Comparison of ENCODE assay signal across 24 cellular contexts in the genomic region with DNA sequence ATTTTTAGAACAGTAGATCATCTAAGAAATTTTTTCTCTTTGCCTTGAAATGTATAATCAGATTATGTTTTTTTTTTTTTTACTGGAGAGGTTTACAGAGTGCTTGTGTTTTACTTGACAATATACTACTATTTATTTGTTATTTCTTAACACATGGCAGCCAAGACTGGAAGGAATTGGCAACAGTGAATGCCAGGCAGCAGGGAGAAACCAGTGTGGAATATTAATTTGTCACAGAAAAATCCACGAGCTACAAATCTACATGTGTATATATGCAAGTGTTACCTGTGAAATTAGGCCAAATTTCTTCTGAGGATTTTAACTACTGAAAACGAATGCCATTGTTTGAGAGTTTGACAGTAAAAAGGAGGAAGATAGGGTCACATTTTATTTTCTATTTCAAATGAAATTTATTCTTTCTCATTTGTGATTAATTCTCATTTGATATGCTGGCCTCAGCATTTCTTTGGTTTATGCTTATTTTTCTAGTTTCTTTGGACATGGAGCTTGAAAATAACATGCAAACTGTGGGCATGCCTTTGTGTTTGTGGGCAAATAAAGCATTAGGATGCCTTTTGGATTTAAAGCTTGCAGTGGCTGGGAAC. TPM values are rescaled to one million over a fixed set of nuclear protein-coding genes. Genes with fewer than 3 reads are reported as not detected.
"Had no signal": no experiment of that assay in that cellular context is flagged by ENCODE, and none has a peak within 500 bp of the region (broad histone marks: within the 10 kb centered on the region; RNA-seq: fewer than 3 reads in every experiment).

No MANE protein-coding gene starts in this region.

- H3K9me3 ChIP-seq: esophagus squamous epithelium, lower lobe of right lung, transverse colon, vagina had no signal

- H3K4me1 ChIP-seq: esophagus squamous epithelium, lower lobe of right lung, transverse colon had no signal

- DNase-seq: activated CD4-positive, alpha-beta T cell treated with anti-CD3 and anti-CD28 coated beads, Interleukin-2, amount 10 ng/mL, durations not matched to agents 24 days and 14 days; activated CD8-positive, alpha-beta T cell treated with anti-CD3 and anti-CD28 coated beads, Interleukin-2, amount 10 ng/mL, durations not matched to agents 7 days and 5 days; activated naive CD4-positive, alpha-beta T cell treated with anti-CD3 and anti-CD28 coated beads for 36 hours; activated naive CD8-positive, alpha-beta T cell treated with anti-CD3 and anti-CD28 coated beads, Interleukin-2, amount 50 U/mL, for 24 hours; activated T-cell treated with anti-CD3 and anti-CD28 coated beads, Interleukin-2, amount 50 U/mL, for 24 hours; cortex of kidney; effector CD8-positive, alpha-beta T cell; esophagus squamous epithelium; hippocampal formation; lower lobe of right lung; occipital lobe; retina; stimulated activated CD4-positive, alpha-beta T cell treated with anti-CD3 and anti-CD28 coated beads, Interleukin-12 subunit alpha, Interleukin-12 subunit beta, amount 100 ng/mL, for 4 hours; stimulated activated CD4-positive, alpha-beta T cell treated with anti-CD3 and anti-CD28 coated beads, Interleukin-1b, Interleukin-23, amount 100 ng/mL, for 48 hours; stimulated activated CD8-positive, alpha-beta memory T cell treated with anti-CD3 and anti-CD28 coated beads, Interleukin-4, amount 100 ng/mL, for 48 hours; stimulated activated naive CD4-positive, alpha-beta T cell; transverse colon had no signal

- H3K4me3 Mint-ChIP-seq: activated CD4-positive, alpha-beta T cell treated with anti-CD3 and anti-CD28 coated beads, Interleukin-2, amount 10 ng/mL, durations not matched to agents 24 days and 14 days; activated CD8-positive, alpha-beta T cell treated with anti-CD3 and anti-CD28 coated beads, Interleukin-2, amount 10 ng/mL, durations not matched to agents 7 days and 5 days; activated naive CD4-positive, alpha-beta T cell treated with anti-CD3 and anti-CD28 coated beads for 36 hours; activated naive CD8-positive, alpha-beta T cell treated with anti-CD3 and anti-CD28 coated beads, Interleukin-2, amount 50 U/mL, for 24 hours; activated T-cell treated with anti-CD3 and anti-CD28 coated beads, Interleukin-2, amount 50 U/mL, for 24 hours; nephron; T-helper 2 cell treated with Interferon-gamma antibody and Interleukin-4, amounts not matched to agents 5 μg/mL and 100 μg/mL, for 36 hours had no signal

- H3K27me3 ChIP-seq: transverse colon, vagina had no signal

- H3K4me3 ChIP-seq: esophagus squamous epithelium, lower lobe of right lung, transverse colon, vagina had no signal

- H3K4me1 Mint-ChIP-seq: activated CD4-positive, alpha-beta T cell treated with anti-CD3 and anti-CD28 coated beads, Interleukin-2, amount 10 ng/mL, durations not matched to agents 24 days and 14 days; activated naive CD8-positive, alpha-beta T cell treated with anti-CD3 and anti-CD28 coated beads, Interleukin-2, amount 50 U/mL, for 24 hours; nephron had no signal

- H3K27ac ChIP-seq: esophagus squamous epithelium, lower lobe of right lung, transverse colon, vagina had no signal

- H3K27ac Mint-ChIP-seq: activated CD4-positive, alpha-beta T cell treated with anti-CD3 and anti-CD28 coated beads, Interleukin-2, amount 10 ng/mL, durations not matched to agents 24 days and 14 days; activated CD8-positive, alpha-beta T cell treated with anti-CD3 and anti-CD28 coated beads, Interleukin-2, amount 10 ng/mL, durations not matched to agents 7 days and 5 days; activated naive CD4-positive, alpha-beta T cell treated with anti-CD3 and anti-CD28 coated beads for 36 hours; activated naive CD8-positive, alpha-beta T cell treated with anti-CD3 and anti-CD28 coated beads, Interleukin-2, amount 50 U/mL, for 24 hours; activated T-cell treated with anti-CD3 and anti-CD28 coated beads, Interleukin-2, amount 50 U/mL, for 24 hours; nephron; T-helper 2 cell treated with Interferon-gamma antibody and Interleukin-4, amounts not matched to agents 5 μg/mL and 100 μg/mL, for 36 hours had no signal

- H3K9me3 Mint-ChIP-seq: activated naive CD4-positive, alpha-beta T cell treated with anti-CD3 and anti-CD28 coated beads for 36 hours; activated naive CD8-positive, alpha-beta T cell treated with anti-CD3 and anti-CD28 coated beads, Interleukin-2, amount 50 U/mL, for 24 hours; activated T-cell treated with anti-CD3 and anti-CD28 coated beads, Interleukin-2, amount 50 U/mL, for 24 hours; T-helper 2 cell treated with Interferon-gamma antibody and Interleukin-4, amounts not matched to agents 5 μg/mL and 100 μg/mL, for 36 hours had no signal

- H3K36me3 ChIP-seq: esophagus squamous epithelium, lower lobe of right lung, transverse colon, vagina had no signal

- ATAC-seq: activated CD8-positive, alpha-beta T cell treated with anti-CD3 and anti-CD28 coated beads, Interleukin-2, amount 10 ng/mL, durations not matched to agents 7 days and 5 days; activated naive CD8-positive, alpha-beta T cell treated with anti-CD3 and anti-CD28 coated beads, Interleukin-2, amount 50 U/mL, for 24 hours; lower lobe of right lung had no signal

RNA-seq across cellular contexts. Expression of gene SPZ1, which starts 49.0 kb away (rescaled TPM):
- total RNA-seq: activated CD4-positive, alpha-beta T cell treated with anti-CD3 and anti-CD28 coated beads, Interleukin-2, amount 10 ng/mL, durations not matched to agents 24 days and 14 days; activated CD8-positive, alpha-beta T cell treated with anti-CD3 and anti-CD28 coated beads, Interleukin-2, amount 10 ng/mL, durations not matched to agents 7 days and 5 days; activated naive CD4-positive, alpha-beta T cell treated with anti-CD3 and anti-CD28 coated beads for 36 hours; endothelial cell of umbilical vein; esophagus squamous epithelium; fibroblast of villous mesenchyme; lower lobe of right lung; mesenteric fat pad; occipital lobe; posterior vena cava; transverse colon; vagina had no signal
